ENCODE assay signal across 8 cellular contexts in genomic region chr16:21684199-21684598, GRCh38. TPM values are rescaled to one million over a fixed set of nuclear protein-coding genes. Genes with fewer than 3 reads are reported as not detected.
A peak's percentile ranks its signal among the peaks of the same experiment; 100 is the strongest.
DNase-seq lines count a peak whose midpoint lies in the region; ATAC-seq, FAIRE-seq and TF ChIP-seq lines count a peak whose summit lies in the region.

No MANE protein-coding gene starts in this region.

- H3K9ac ChIP-seq in fibroblast of lung (ENCODE audit: insufficient read depth, low read length): no peak overlapping the region

- H3K36me3 ChIP-seq in cardiac muscle cell: no peaks in the 10 kb centered on the region
- H3K36me3 ChIP-seq in fibroblast of lung (ENCODE audit: control insufficient read depth, insufficient read depth, low read length): no peaks in the 10 kb centered on the region
- no peaks in the 10 kb centered on the region for H3K36me3 ChIP-seq in ovary
- H3K36me3 ChIP-seq in esophagus muscularis mucosa: no peaks in the 10 kb centered on the region

- H3K27me3 ChIP-seq in cardiac muscle cell (no peaks in the 10 kb centered on the region), fibroblast of lung (ENCODE audit: control insufficient read depth, insufficient read depth, low read length) (peaks cover 3% of the 10 kb centered on the region), ovary (no peaks in the 10 kb centered on the region), esophagus muscularis mucosa (peaks cover 0 to 23% (median 0%) of the 10 kb centered on the region in 4 donors)

- no peak overlapping the region for H3K27ac ChIP-seq in cardiac muscle cell
- no peak overlapping the region for H3K27ac ChIP-seq in fibroblast of lung (ENCODE audit: insufficient read depth, low read length)
- H3K27ac ChIP-seq in ovary: no peak overlapping the region
- no peak overlapping the region for H3K27ac ChIP-seq in esophagus muscularis mucosa (replicated peaks in 1 of 4)

- no peak overlapping the region for H2AFZ ChIP-seq in fibroblast of lung (ENCODE audit: low read length)

- WGBS in ovary, 3 donors: 27 to 28% (median 28%) methylated on average over 6 of the region's 6 CpGs
- 34% methylated on average over 5 of the region's 6 CpGs for WGBS in esophagus muscularis mucosa

- no peak for TF ChIP-seq EP300 in ovary (IDR thresholded peaks at IDR 0.05)
- TF ChIP-seq EP300 in esophagus muscularis mucosa (IDR thresholded peaks at IDR 0.05): no peak

- FAIRE-seq in GM19239 (lab: Jason Lieb, UNC): no peak

- H3K9me3 ChIP-seq in cardiac muscle cell (ENCODE audit: low read depth) (no peaks in the 10 kb centered on the region), fibroblast of lung (ENCODE audit: control insufficient read depth, insufficient read depth, low read depth, low read length) (no peaks in the 10 kb centered on the region), ovary (no peaks in the 10 kb centered on the region), esophagus muscularis mucosa (peaks cover 0 to 9% (median 6%) of the 10 kb centered on the region in 4 donors)

- no peak overlapping the region for H3K4me3 ChIP-seq in cardiac muscle cell
- no peak overlapping the region for H3K4me3 ChIP-seq in fibroblast of lung (replicated peaks in 1 of 4; ENCODE audit: control extremely low read depth in 1 of 4, insufficient read depth in 1 of 4, low read depth in 3 of 4, low read length in 4 of 4)
- no peak overlapping the region for H3K4me3 ChIP-seq in ovary
- H3K4me3 ChIP-seq in esophagus muscularis mucosa: no peak overlapping the region

- no peak overlapping the region for H3K4me3 Mint-ChIP-seq in stimulated activated naive CD8-positive, alpha-beta T cell treated with anti-CD3 and anti-CD28 coated beads, Interleukin-15, amount 100 ng/mL, for 72 hours

- no peak overlapping the region for H3K4me2 ChIP-seq in fibroblast of lung (ENCODE audit: extremely low read depth, insufficient read depth, low read length)

- no peaks in the 10 kb centered on the region for H3K4me1 ChIP-seq in cardiac muscle cell (ENCODE audit: low read depth)
- no peaks in the 10 kb centered on the region for H3K4me1 ChIP-seq in fibroblast of lung (ENCODE audit: control insufficient read depth, extremely low read depth, insufficient read depth, low read length)
- no peaks in the 10 kb centered on the region for H3K4me1 ChIP-seq in ovary (ENCODE audit: insufficient read depth)
- no peaks in the 10 kb centered on the region for H3K4me1 ChIP-seq in esophagus muscularis mucosa

- no peaks in the 10 kb centered on the region for H3K4me1 Mint-ChIP-seq in stimulated activated naive CD8-positive, alpha-beta T cell treated with anti-CD3 and anti-CD28 coated beads, Interleukin-15, amount 100 ng/mL, for 72 hours

- H3K27me3 Mint-ChIP-seq in stimulated activated naive CD8-positive, alpha-beta T cell treated with anti-CD3 and anti-CD28 coated beads, Interleukin-15, amount 100 ng/mL, for 72 hours: peaks cover 13% of the 10 kb centered on the region

- no peak for ATAC-seq in stimulated activated naive CD8-positive, alpha-beta T cell treated with anti-CD3 and anti-CD28 coated beads, Interleukin-15, amount 100 ng/mL, for 72 hours

- peak; percentile 47 for TF ChIP-seq CTCF in cardiac muscle cell (IDR thresholded peaks at IDR 0.05; ENCODE audit: low read depth, low read length)
- peak; percentile 43 to 49 for TF ChIP-seq CTCF in fibroblast of lung (conservative IDR thresholded peaks at IDR 0.05 in 1 of 2, IDR thresholded peaks at IDR 0.05 in 1 of 2; ENCODE audit: low read depth in 1 of 2, low read length in 2 of 2)
- no peak for TF ChIP-seq CTCF in ovary (IDR thresholded peaks at IDR 0.05)
- TF ChIP-seq CTCF in esophagus muscularis mucosa (IDR thresholded peaks at IDR 0.05): no peak

- no peaks in the 10 kb centered on the region for H3K9me3 Mint-ChIP-seq in stimulated activated naive CD8-positive, alpha-beta T cell treated with anti-CD3 and anti-CD28 coated beads, Interleukin-15, amount 100 ng/mL, for 72 hours

- TF ChIP-seq POLR2A in ovary (IDR thresholded peaks at IDR 0.05): no peak
- TF ChIP-seq POLR2A in esophagus muscularis mucosa (IDR thresholded peaks at IDR 0.05; ENCODE audit: low read depth): no peak

- no peaks in the 10 kb centered on the region for H4K20me1 ChIP-seq in fibroblast of lung (ENCODE audit: control insufficient read depth, extremely low read depth, insufficient read depth, low read length)

- H3K79me2 ChIP-seq in fibroblast of lung (ENCODE audit: control insufficient read depth, insufficient read depth, low read length): no peaks in the 10 kb centered on the region

- DNase-seq in cardiac muscle cell (ENCODE audit: low read depth in 1 of 2, low spot score in 1 of 2): peak in 1 of 2 donors; percentile 6
- DNase-seq in cardiac septum (ENCODE audit: low spot score): no peak
- DNase-seq in T follicular helper cell (ENCODE audit: low read depth): peak; percentile 4
- DNase-seq in fibroblast of lung (ENCODE audit: low read depth in 2 of 2): no peak
- peak; percentile 3 to 32 for DNase-seq in stimulated activated naive CD8-positive, alpha-beta T cell treated with anti-CD3 and anti-CD28 coated beads, Interleukin-15, amount 100 ng/mL, for 72 hours
- no peak for DNase-seq in ovary
- no peak for DNase-seq in esophagus muscularis mucosa (ENCODE audit: extremely low spot score)
- DNase-seq in GM19239 (ENCODE audit: insufficient read length, low spot score): no peak

- no peak overlapping the region for H3K27ac Mint-ChIP-seq in stimulated activated naive CD8-positive, alpha-beta T cell treated with anti-CD3 and anti-CD28 coated beads, Interleukin-15, amount 100 ng/mL, for 72 hours

- intact Hi-C loops in cardiac septum (cut with DNase I) (no loop called here), ovary (cut with DNase I) (no loop called here), esophagus muscularis mucosa (cut with DNase I) (no loop called here)

RNA-seq across cellular contexts. Expression of gene OTOA, which starts 20.4 kb away (rescaled TPM):
- total RNA-seq in cardiac muscle cell (0.11 and 0.51 TPM in 2 replicates), cardiac septum (0.11 TPM), fibroblast of lung (0.17 TPM in 1 of 2 replicates, not detected in the other), ovary (under 1 TPM in 3 of 7 donors, not detected in 4; 0.13 to 0.47 (median 0.15) TPM), esophagus muscularis mucosa (under 1 TPM in 2 of 4 donors, not detected in 2; 0.11 to 0.33 TPM)
- polyA plus RNA-seq in cardiac muscle cell (not detected in 2 replicates), fibroblast of lung (not detected in 2 replicates), ovary (under 1 TPM; 0.04 to 0.27 TPM)
- not detected in 2 replicates for polyA plus RNA-seq in fibroblast of lung (2012)
- not detected in 2 replicates for polyA minus RNA-seq in fibroblast of lung (ENCODE audit: low replicate concordance)

RNA-seq across cellular contexts. Expression of gene IGSF6, which starts 31.8 kb away (rescaled TPM):
- total RNA-seq in cardiac muscle cell (not detected in 2 replicates), cardiac septum (2.3 TPM), fibroblast of lung (under 0.01 TPM in 1 of 2 replicates, not detected in the other), ovary (1 to 10 TPM in 3 of 7 donors, under 1 TPM in 4; 0.48 to 4.6 (median 0.92) TPM), esophagus muscularis mucosa (1 to 10 TPM in 2 of 4 donors, under 1 TPM in 2; 0.69 to 4.5 (median 1.3) TPM)
- polyA plus RNA-seq in cardiac muscle cell (0.13 TPM in 1 of 2 replicates, not detected in the other), fibroblast of lung (not detected in 2 replicates), ovary (10 to 100 TPM in 1 of 2 donors, 1 to 10 TPM in 1; 1.3 to 15.4 TPM)
- 0.03 and 0.08 TPM in 2 replicates for polyA plus RNA-seq in fibroblast of lung (2012)
- not detected in 2 replicates for polyA minus RNA-seq in fibroblast of lung (ENCODE audit: low replicate concordance)

Comparison
In these comparisons a context has a peak if more than half of its experiments do, and no peak if none do; other contexts are left out.
1. DNase-seq: peak in T follicular helper cell (single experiment) and stimulated activated naive CD8-positive, alpha-beta T cell treated with anti-CD3 and anti-CD28 coated beads, Interleukin-15, amount 100 ng/mL, for 72 hours (2 of 2); none in cardiac septum (single experiment), fibroblast of lung (0 of 2), ovary (0 of 5), esophagus muscularis mucosa (single experiment) and GM19239 (single experiment).
2. CTCF ChIP-seq: peak in cardiac muscle cell (single experiment) and fibroblast of lung (2 of 2); none in ovary (0 of 3) and esophagus muscularis mucosa (0 of 3).